ENCODE assay signal across 8 cellular contexts in genomic region chrX:147912093-147912801, GRCh38. TPM values are rescaled to one million over a fixed set of nuclear protein-coding genes. Genes with fewer than 3 reads are reported as not detected.
A peak's percentile ranks its signal among the peaks of the same experiment; 100 is the strongest.
DNase-seq lines count a peak whose midpoint lies in the region; ATAC-seq and TF ChIP-seq lines count a peak whose summit lies in the region.

No MANE protein-coding gene starts in this region.

- H3K4me1 ChIP-seq in left lung: peaks cover 6 to 26% of the 10 kb centered on the region in 2 donors

- intact Hi-C loops in left lung (cut with DNase I): no loop called here

- H3K27ac ChIP-seq in VCaP: peak overlapping the region; percentile 80
- H3K27ac ChIP-seq in left lung: peak overlapping the region; percentile 90 to 93

- H3K9me3 ChIP-seq in left lung: no peaks in the 10 kb centered on the region

- H3K36me3 ChIP-seq in H7 (replicated peaks; ENCODE audit: control insufficient read depth, insufficient read depth, low read length): no peaks in the 10 kb centered on the region
- H3K36me3 ChIP-seq in left lung: no peaks in the 10 kb centered on the region

- H3K27me3 ChIP-seq in H7 (ENCODE audit: control insufficient read depth, insufficient read depth, low read length): no peaks in the 10 kb centered on the region
- no peaks in the 10 kb centered on the region for H3K27me3 ChIP-seq in left lung

- TF ChIP-seq CTCF in VCaP (conservative IDR thresholded peaks at IDR 0.05) (no peak), left lung (IDR thresholded peaks at IDR 0.05) (no peak)

- H3K4me3 ChIP-seq in H7 (ENCODE audit: insufficient read depth, low read depth, low read length): peak overlapping the region; percentile 68
- H3K4me3 ChIP-seq in left lung: peak overlapping the region; percentile 51 to 68

- ATAC-seq in left lung: peak; percentile 55

- DNase-seq in NCI-H2196 (lab: John Stamatoyannopoulos, UW; ENCODE audit: unreplicated experiment) (peak; percentile 2), NCI-H2196 treated with DMSO at 0.1 percent for 48 hours (lab: John Stamatoyannopoulos, UW; ENCODE audit: unreplicated experiment) (no peak), H7 (peak; percentile 52), M059J (ENCODE audit: low read depth) (peak; percentile 71), dermis blood vessel endothelial cell (peak; percentile 50), left lung (peak; percentile 45 to 76)
- peak; percentile 1 to 4 for DNase-seq in stimulated activated CD4-positive, alpha-beta T cell treated with anti-CD3 and anti-CD28 coated beads, Interleukin-4, amount 100 ng/mL, for 4 hours

RNA-seq across cellular contexts. Expression of gene FMR1, which starts 0.5 kb away (rescaled TPM):
- 16.1 and 21.0 TPM in 2 replicates for total RNA-seq in H7 (2014; rRNA removed; shearing (Covaris generic))
- 40.0 and 60.7 TPM in 2 replicates for total RNA-seq in M059J (2014; rRNA removed; shearing (Covaris generic))
- total RNA-seq in dermis blood vessel endothelial cell: 31.1 and 33.5 TPM in 2 replicates
- total RNA-seq in left lung: 10 to 100 TPM; 35.2 to 38.7 TPM
